Comparison of ENCODE assay signal across 17 cellular contexts in genomic region chr16:77373726-77374125, GRCh38.
"Had no signal": no experiment of that assay in that cellular context is flagged by ENCODE, and none has a peak within 500 bp of the region (broad histone marks: within the 10 kb centered on the region; RNA-seq: fewer than 3 reads in every experiment).

No MANE protein-coding gene starts in this region.

- H3K4me1 ChIP-seq: tibial artery had no signal

- DNase-seq: activated B cell treated with CpG ODN at 0.5 μM for 24 hours; activated CD4-positive, alpha-beta memory T cell treated with anti-CD3 and anti-CD28 coated beads, Interleukin-2, amount 10 ng/mL, durations not matched to agents 7 days and 5 days; activated CD4-positive, alpha-beta T cell treated with anti-CD3 and anti-CD28 coated beads for 4 hours; activated CD8-positive, alpha-beta memory T cell treated with anti-CD3 and anti-CD28 coated beads, Interleukin-2, amount 10 ng/mL, durations not matched to agents 7 days and 5 days; amniotic stem cell; dermis blood vessel endothelial cell; effector memory CD4-positive, alpha-beta T cell; nucleus accumbens; posterior cingulate gyrus; stimulated activated CD4-positive, alpha-beta T cell treated with anti-CD3 and anti-CD28 coated beads, Interleukin-2, amount 100 ng/mL, for 24 hours; stimulated activated naive CD8-positive, alpha-beta T cell treated with anti-CD3 and anti-CD28 coated beads, Interleukin-15, Interleukin-2, amounts not matched to agents 100 U/mL and 50 U/mL, for 24 hours; substantia nigra; tibial artery had no signal

- FAIRE-seq: TTC549 had no signal

- ATAC-seq: activated CD8-positive, alpha-beta memory T cell treated with anti-CD3 and anti-CD28 coated beads, Interleukin-2, amount 10 ng/mL, durations not matched to agents 7 days and 5 days; stimulated activated naive CD8-positive, alpha-beta T cell treated with anti-CD3 and anti-CD28 coated beads, Interleukin-15, Interleukin-2, amounts not matched to agents 100 U/mL and 50 U/mL, for 24 hours had no signal

- H3K27me3 Mint-ChIP-seq: activated CD4-positive, alpha-beta memory T cell treated with anti-CD3 and anti-CD28 coated beads, Interleukin-2, amount 10 ng/mL, durations not matched to agents 7 days and 5 days; activated naive CD8-positive, alpha-beta T cell had no signal

- H3K27ac Mint-ChIP-seq: activated B cell treated with CpG ODN at 0.5 μM for 24 hours; activated CD4-positive, alpha-beta memory T cell treated with anti-CD3 and anti-CD28 coated beads, Interleukin-2, amount 10 ng/mL, durations not matched to agents 7 days and 5 days; activated CD8-positive, alpha-beta memory T cell treated with anti-CD3 and anti-CD28 coated beads, Interleukin-2, amount 10 ng/mL, durations not matched to agents 7 days and 5 days; activated naive CD8-positive, alpha-beta T cell had no signal

- H3K36me3 Mint-ChIP-seq: activated CD8-positive, alpha-beta memory T cell treated with anti-CD3 and anti-CD28 coated beads, Interleukin-2, amount 10 ng/mL, durations not matched to agents 7 days and 5 days; activated naive CD8-positive, alpha-beta T cell had no signal

- H3K27ac ChIP-seq: cardiac muscle cell, tibial artery had no signal

- H3K36me3 ChIP-seq: cardiac muscle cell, tibial artery had no signal

- H3K4me1 Mint-ChIP-seq: activated B cell treated with CpG ODN at 0.5 μM for 24 hours; activated CD4-positive, alpha-beta memory T cell treated with anti-CD3 and anti-CD28 coated beads, Interleukin-2, amount 10 ng/mL, durations not matched to agents 7 days and 5 days; activated CD8-positive, alpha-beta memory T cell treated with anti-CD3 and anti-CD28 coated beads, Interleukin-2, amount 10 ng/mL, durations not matched to agents 7 days and 5 days; nephron had no signal

- H3K4me3 Mint-ChIP-seq: activated B cell treated with CpG ODN at 0.5 μM for 24 hours; activated CD4-positive, alpha-beta memory T cell treated with anti-CD3 and anti-CD28 coated beads, Interleukin-2, amount 10 ng/mL, durations not matched to agents 7 days and 5 days; activated CD8-positive, alpha-beta memory T cell treated with anti-CD3 and anti-CD28 coated beads, Interleukin-2, amount 10 ng/mL, durations not matched to agents 7 days and 5 days; activated naive CD8-positive, alpha-beta T cell; nephron had no signal

- H3K27me3 ChIP-seq: cardiac muscle cell, tibial artery had no signal

- H3K9me3 Mint-ChIP-seq: activated CD4-positive, alpha-beta memory T cell treated with anti-CD3 and anti-CD28 coated beads, Interleukin-2, amount 10 ng/mL, durations not matched to agents 7 days and 5 days had no signal

- H3K9me3 ChIP-seq: tibial artery had no signal

- H3K4me3 ChIP-seq: cardiac muscle cell, tibial artery had no signal
